In the genomic region with DNA sequence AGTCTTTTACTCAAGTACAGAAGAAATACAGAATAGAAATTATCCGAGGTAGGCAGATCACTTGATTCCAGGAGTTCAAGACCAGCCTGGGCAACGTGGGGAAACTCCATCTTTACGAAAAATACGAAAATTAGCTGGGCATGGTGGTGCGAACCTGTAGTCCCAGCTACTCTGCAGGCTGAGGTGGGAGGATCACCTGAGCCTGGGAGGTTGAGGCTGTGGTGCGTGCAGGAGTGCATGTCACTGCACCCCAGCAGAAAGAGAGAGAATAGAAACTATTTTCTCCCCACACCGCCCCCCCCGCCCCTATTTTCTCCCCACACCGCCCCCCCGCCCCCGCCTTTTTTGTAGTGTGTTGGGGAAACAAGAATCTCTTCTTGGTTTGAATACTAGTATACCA, we compare ENCODE assay signal across 11 cellular contexts. TPM values are rescaled to one million over a fixed set of nuclear protein-coding genes. Genes with fewer than 3 reads are reported as not detected.
DNase-seq lines count a peak whose midpoint lies in the region; ATAC-seq and TF ChIP-seq lines count a peak whose summit lies in the region.
"Had no signal": no experiment of that assay in that cellular context is flagged by ENCODE, and none has a peak within 500 bp of the region (broad histone marks: within the 10 kb centered on the region; RNA-seq: fewer than 3 reads in every experiment).

No MANE protein-coding gene starts in this region.

- TF ChIP-seq CTCF in GM10248 (IDR thresholded peaks at IDR 0.05; ENCODE audit: control extremely low read depth, extremely low read depth, low read depth, missing control alignments) (no peak), Panc1 (IDR thresholded peaks at IDR 0.05) (no peak)

- DNase-seq in GM10248 (ENCODE audit: extremely low spot score): peak; percentile 34
- DNase-seq in Panc1 (ENCODE audit: low read depth, low spot score): no peak
- DNase-seq in islet precursor cell: peak; percentile 33
- DNase-seq in head of caudate nucleus: no peak
- no peak for DNase-seq in NCI-H524 (lab: John Stamatoyannopoulos, UW)
- DNase-seq in SKM-1 treated with dmso at 0.1 percent for 144 hours (lab: John Stamatoyannopoulos, UW; ENCODE audit: unreplicated experiment): no peak
- DNase-seq: activated CD4-positive, alpha-beta T cell treated with anti-CD3 and anti-CD28 coated beads for 48 hours; adrenal gland; stimulated activated CD4-positive, alpha-beta T cell treated with anti-CD3 and anti-CD28 coated beads, Interleukin-12 subunit alpha, Interleukin-12 subunit beta, amount 100 ng/mL, for 4 hours had no signal

- no peak overlapping the region for H2AFZ ChIP-seq in ACC112 (ENCODE audit: low read length, unreplicated experiment)

- peaks cover 62% of the 10 kb centered on the region for H3K79me2 ChIP-seq in ACC112 (ENCODE audit: control insufficient read depth, insufficient read depth, low read length, unreplicated experiment)

- H3K27me3 ChIP-seq in ACC112 (ENCODE audit: insufficient read depth, low read length) (no peaks in the 10 kb centered on the region), Panc1 (ENCODE audit: control insufficient read depth, insufficient read depth, low read length) (no peaks in the 10 kb centered on the region)
- H3K27me3 ChIP-seq: adrenal gland had no signal

- H3K4me3 ChIP-seq in ACC112 (ENCODE audit: low read depth, low read length): peak overlapping the region; percentile 91
- no peak overlapping the region for H3K4me3 ChIP-seq in Panc1 (ENCODE audit: low read depth in 2 of 2, low read length in 2 of 2)
- H3K4me3 ChIP-seq: adrenal gland had no signal

- intact Hi-C loops in Panc1 (cut with micrococcal nuclease; ENCODE audit: unreplicated experiment): no loop called here
- intact Hi-C loops in head of caudate nucleus (cut with DNase I): no loop called here

- BruUV-seq in Panc1 (replicated peaks; lab: Mats Ljungman, UMichigan): no TSS peak

- in situ Hi-C loops in Panc1 (cut with HindIII; ENCODE audit: low pct_unique_long_range_greater_than_20kb, low sequenced_read_pairs): no loop called here

- H3K4me1 ChIP-seq in ACC112 (ENCODE audit: control insufficient read depth, insufficient read depth, low read length, unreplicated experiment) (peaks cover 13% of the 10 kb centered on the region), Panc1 (ENCODE audit: control insufficient read depth, insufficient read depth, low read length) (peaks cover 16% of the 10 kb centered on the region)

- ATAC-seq in Panc1 (no peak), HG02970 (IDR thresholded peaks at IDR 0.05; ENCODE audit: low FRiP score, unreplicated experiment) (no peak)

- no peaks in the 10 kb centered on the region for H3K9me3 ChIP-seq in Panc1 (ENCODE audit: control insufficient read depth, insufficient read depth, low read depth, low read length)
- H3K9me3 ChIP-seq: adrenal gland had no signal

- H3K27ac ChIP-seq in ACC112 (ENCODE audit: low read depth, low read length) (no peak overlapping the region; the same call in 1 of the 2 replicates), Panc1 (ENCODE audit: low read length) (peak overlapping the region; percentile 12; the same call in 1 of the 2 replicates)

- no peaks in the 10 kb centered on the region for H3K36me3 ChIP-seq in ACC112 (ENCODE audit: insufficient read depth, low read length)
- H3K36me3 ChIP-seq in Panc1 (ENCODE audit: control insufficient read depth, insufficient read depth, low read length): peaks cover 2% of the 10 kb centered on the region; the same call in 1 of the 2 replicates
- H3K36me3 ChIP-seq: adrenal gland had no signal

- CTCF ChIA-PET in GM10248 (lab: Yijun Ruan, JAX) (interaction anchor here (0.6 to 2.4 kb wide), 2 partner anchors 9 to 74 kb away, joined by 3 to 11 read pairs; a partner anchor contains a TSS), Panc1 (lab: Charles Lee) (no interaction called here)

- POLR2A ChIA-PET in GM10248 (lab: Yijun Ruan, JAX): no interaction called here
- POLR2A ChIA-PET in Panc1 (lab: Charles Lee): interaction anchor here (0.7 kb wide), 1 partner anchor 197 kb away, joined by 3 read pairs; no protein-coding TSS in a partner anchor

RNA-seq across cellular contexts. Expression of a gene that starts 2.2 kb away (rescaled TPM):
- total RNA-seq in Panc1 (2021; ENCODE audit: unreplicated experiment): 91.8 TPM
- polyA plus RNA-seq in Panc1 (2012; ENCODE audit: insufficient read length): 55.2 TPM

Comparison
In these comparisons a context has a peak if more than half of its experiments do, and no peak if none do; other contexts are left out.
1. DNase-seq: peak in GM10248 (single experiment) and islet precursor cell (single experiment); none in Panc1 (single experiment), head of caudate nucleus (0 of 42), NCI-H524 (0 of 2) and SKM-1 treated with dmso at 0.1 percent for 144 hours (single experiment).